19 cellular contexts compared by ENCODE assay signal in the genomic region with DNA sequence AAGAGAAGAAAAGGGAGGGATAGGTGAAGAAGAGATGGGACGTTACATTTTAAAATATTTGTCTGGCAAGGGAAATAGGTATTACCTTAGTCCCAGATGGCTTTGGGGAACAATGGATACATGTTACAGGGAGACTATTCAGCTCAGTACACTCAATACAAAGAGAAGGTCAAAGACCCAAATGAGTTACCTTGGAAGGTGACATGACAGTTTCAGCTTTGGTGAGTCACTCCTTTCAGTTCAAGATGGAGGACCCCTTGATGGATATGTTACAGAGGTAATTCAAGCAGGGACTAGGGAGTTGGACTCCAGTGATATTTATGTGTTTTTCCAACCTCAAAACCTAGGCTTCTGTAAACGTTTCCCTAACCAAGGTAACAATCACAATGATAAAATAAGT. TPM values are rescaled to one million over a fixed set of nuclear protein-coding genes. Genes with fewer than 3 reads are reported as not detected.
DNase-seq lines count a peak whose midpoint lies in the region; ATAC-seq lines count a peak whose summit lies in the region.
"Had no signal": no experiment of that assay in that cellular context is flagged by ENCODE, and none has a peak within 500 bp of the region (broad histone marks: within the 10 kb centered on the region; RNA-seq: fewer than 3 reads in every experiment).

No MANE protein-coding gene starts in this region.

- POLR2A ChIA-PET in naive thymus-derived CD8-positive, alpha-beta T cell (lab: Charles Lee) = no interaction called here

- peaks cover 4% of the 10 kb centered on the region for H3K9me3 Mint-ChIP-seq in activated CD4-positive, alpha-beta T cell treated with anti-CD3 and anti-CD28 coated beads, Interleukin-2, amount 10 ng/mL, durations not matched to agents 24 days and 14 days
- H3K9me3 Mint-ChIP-seq in activated naive CD4-positive, alpha-beta T cell treated with anti-CD3 and anti-CD28 coated beads, Interleukin-2, amount 50 U/mL, for 24 hours = peaks cover 5% of the 10 kb centered on the region
- H3K9me3 Mint-ChIP-seq in activated T-helper 2 cell treated with anti-CD3 and anti-CD28 coated beads, Interferon-gamma antibody, Interleukin-2, Interleukin-4, amounts not matched to agents 10 μg/mL and 5 μg/mL and 100 μg/mL, durations not matched to agents 14 hours and 24 hours and 36 hours = peaks cover 19% of the 10 kb centered on the region
- peaks cover 10% of the 10 kb centered on the region for H3K9me3 Mint-ChIP-seq in stimulated activated naive CD8-positive, alpha-beta T cell treated with anti-CD3 and anti-CD28 coated beads, Interleukin-15, Interleukin-2, amounts not matched to agents 100 ng/mL and 50 ng/mL, for 24 hours
- H3K9me3 Mint-ChIP-seq in naive thymus-derived CD8-positive, alpha-beta T cell = peaks cover 0 to 20% (median 3%) of the 10 kb centered on the region in 9 donors
- H3K9me3 Mint-ChIP-seq: H9 had no signal

- no peak for ATAC-seq in naive thymus-derived CD8-positive, alpha-beta T cell
- ATAC-seq: HepG2 had no signal

- H3K36me3 Mint-ChIP-seq in activated CD4-positive, alpha-beta T cell treated with anti-CD3 and anti-CD28 coated beads, Interleukin-2, amount 10 ng/mL, durations not matched to agents 24 days and 14 days (ENCODE audit: low read depth) = peaks cover 67% of the 10 kb centered on the region
- peaks cover 26% of the 10 kb centered on the region for H3K36me3 Mint-ChIP-seq in activated naive CD4-positive, alpha-beta T cell treated with anti-CD3 and anti-CD28 coated beads, Interleukin-2, amount 50 U/mL, for 24 hours
- H3K36me3 Mint-ChIP-seq in activated T-helper 2 cell treated with anti-CD3 and anti-CD28 coated beads, Interferon-gamma antibody, Interleukin-2, Interleukin-4, amounts not matched to agents 10 μg/mL and 5 μg/mL and 100 μg/mL, durations not matched to agents 14 hours and 24 hours and 36 hours (ENCODE audit: low read depth) = peaks cover 76% of the 10 kb centered on the region
- peaks cover 64% of the 10 kb centered on the region for H3K36me3 Mint-ChIP-seq in stimulated activated naive CD8-positive, alpha-beta T cell treated with anti-CD3 and anti-CD28 coated beads, Interleukin-15, Interleukin-2, amounts not matched to agents 100 ng/mL and 50 ng/mL, for 24 hours (ENCODE audit: low read depth)
- H3K36me3 Mint-ChIP-seq in naive thymus-derived CD8-positive, alpha-beta T cell = peaks cover 20 to 67% (median 35%) of the 10 kb centered on the region in 3 donors

- peaks cover 25% of the 10 kb centered on the region for H3K4me1 Mint-ChIP-seq in activated CD4-positive, alpha-beta T cell treated with anti-CD3 and anti-CD28 coated beads, Interleukin-2, amount 10 ng/mL, durations not matched to agents 24 days and 14 days
- H3K4me1 Mint-ChIP-seq in activated naive CD4-positive, alpha-beta T cell treated with anti-CD3 and anti-CD28 coated beads, Interleukin-2, amount 50 U/mL, for 24 hours = peaks cover 40% of the 10 kb centered on the region
- H3K4me1 Mint-ChIP-seq in activated T-helper 2 cell treated with anti-CD3 and anti-CD28 coated beads, Interferon-gamma antibody, Interleukin-2, Interleukin-4, amounts not matched to agents 10 μg/mL and 5 μg/mL and 100 μg/mL, durations not matched to agents 14 hours and 24 hours and 36 hours (ENCODE audit: low read depth) = peaks cover 28% of the 10 kb centered on the region
- peaks cover 55% of the 10 kb centered on the region for H3K4me1 Mint-ChIP-seq in stimulated activated naive CD8-positive, alpha-beta T cell treated with anti-CD3 and anti-CD28 coated beads, Interleukin-15, Interleukin-2, amounts not matched to agents 100 ng/mL and 50 ng/mL, for 24 hours (ENCODE audit: low read depth)
- peaks cover 10 to 46% (median 36%) of the 10 kb centered on the region in 4 donors for H3K4me1 Mint-ChIP-seq in naive thymus-derived CD8-positive, alpha-beta T cell

- intact Hi-C loops in activated CD4-positive, alpha-beta T cell treated with anti-CD3 and anti-CD28 coated beads, Interleukin-2, amount 10 ng/mL, durations not matched to agents 24 days and 14 days (cut with micrococcal nuclease) = loop anchor here (10.0 kb wide), 1 partner anchor 318 kb away; no protein-coding TSS in a partner anchor
- intact Hi-C loops in activated T-helper 2 cell treated with anti-CD3 and anti-CD28 coated beads, Interferon-gamma antibody, Interleukin-2, Interleukin-4, amounts not matched to agents 10 μg/mL and 5 μg/mL and 100 μg/mL, durations not matched to agents 14 hours and 24 hours and 36 hours (cut with micrococcal nuclease) = loop anchor here (10.0 kb wide), 1 partner anchor 318 kb away; no protein-coding TSS in a partner anchor

- H3K4me3 Mint-ChIP-seq in activated CD4-positive, alpha-beta T cell treated with anti-CD3 and anti-CD28 coated beads, Interleukin-2, amount 10 ng/mL, durations not matched to agents 24 days and 14 days = no peak overlapping the region
- peak overlapping the region; percentile 41 for H3K4me3 Mint-ChIP-seq in activated naive CD4-positive, alpha-beta T cell treated with anti-CD3 and anti-CD28 coated beads, Interleukin-2, amount 50 U/mL, for 24 hours
- H3K4me3 Mint-ChIP-seq in activated T-helper 2 cell treated with anti-CD3 and anti-CD28 coated beads, Interferon-gamma antibody, Interleukin-2, Interleukin-4, amounts not matched to agents 10 μg/mL and 5 μg/mL and 100 μg/mL, durations not matched to agents 14 hours and 24 hours and 36 hours (ENCODE audit: low read depth) = no peak overlapping the region
- peak overlapping the region; percentile 55 for H3K4me3 Mint-ChIP-seq in stimulated activated naive CD8-positive, alpha-beta T cell treated with anti-CD3 and anti-CD28 coated beads, Interleukin-15, Interleukin-2, amounts not matched to agents 100 ng/mL and 50 ng/mL, for 24 hours
- H3K4me3 Mint-ChIP-seq in naive thymus-derived CD8-positive, alpha-beta T cell = peak overlapping the region in 2 of 10 donors; percentile 12 to 51
- H3K4me3 Mint-ChIP-seq: B cell, H9 had no signal

- no peaks in the 10 kb centered on the region for H3K27me3 Mint-ChIP-seq in activated CD4-positive, alpha-beta T cell treated with anti-CD3 and anti-CD28 coated beads, Interleukin-2, amount 10 ng/mL, durations not matched to agents 24 days and 14 days
- no peaks in the 10 kb centered on the region for H3K27me3 Mint-ChIP-seq in activated naive CD4-positive, alpha-beta T cell treated with anti-CD3 and anti-CD28 coated beads, Interleukin-2, amount 50 U/mL, for 24 hours
- H3K27me3 Mint-ChIP-seq in activated T-helper 2 cell treated with anti-CD3 and anti-CD28 coated beads, Interferon-gamma antibody, Interleukin-2, Interleukin-4, amounts not matched to agents 10 μg/mL and 5 μg/mL and 100 μg/mL, durations not matched to agents 14 hours and 24 hours and 36 hours (ENCODE audit: low read depth) = no peaks in the 10 kb centered on the region
- H3K27me3 Mint-ChIP-seq in stimulated activated naive CD8-positive, alpha-beta T cell treated with anti-CD3 and anti-CD28 coated beads, Interleukin-15, Interleukin-2, amounts not matched to agents 100 ng/mL and 50 ng/mL, for 24 hours = no peaks in the 10 kb centered on the region
- H3K27me3 Mint-ChIP-seq in naive thymus-derived CD8-positive, alpha-beta T cell = no peaks in the 10 kb centered on the region
- H3K27me3 Mint-ChIP-seq: B cell had no signal

- peak overlapping the region; percentile 76 for H3K27ac Mint-ChIP-seq in activated CD4-positive, alpha-beta T cell treated with anti-CD3 and anti-CD28 coated beads, Interleukin-2, amount 10 ng/mL, durations not matched to agents 24 days and 14 days
- peak overlapping the region; percentile 71 for H3K27ac Mint-ChIP-seq in activated naive CD4-positive, alpha-beta T cell treated with anti-CD3 and anti-CD28 coated beads, Interleukin-2, amount 50 U/mL, for 24 hours
- H3K27ac Mint-ChIP-seq in activated T-helper 2 cell treated with anti-CD3 and anti-CD28 coated beads, Interferon-gamma antibody, Interleukin-2, Interleukin-4, amounts not matched to agents 10 μg/mL and 5 μg/mL and 100 μg/mL, durations not matched to agents 14 hours and 24 hours and 36 hours = peak overlapping the region; percentile 20
- peak overlapping the region; percentile 81 for H3K27ac Mint-ChIP-seq in stimulated activated naive CD8-positive, alpha-beta T cell treated with anti-CD3 and anti-CD28 coated beads, Interleukin-15, Interleukin-2, amounts not matched to agents 100 ng/mL and 50 ng/mL, for 24 hours
- peak overlapping the region in 1 of 10 donors; percentile 19 for H3K27ac Mint-ChIP-seq in naive thymus-derived CD8-positive, alpha-beta T cell
- H3K27ac Mint-ChIP-seq: B cell, H9 had no signal

- no peak for DNase-seq in activated CD4-positive, alpha-beta T cell treated with anti-CD3 and anti-CD28 coated beads, Interleukin-2, amount 10 ng/mL, durations not matched to agents 24 days and 14 days
- DNase-seq in activated CD4-positive, alpha-beta T cell treated with anti-CD3 and anti-CD28 coated beads, Interleukin-2, amount 50 U/mL, for 1 hour = no peak
- DNase-seq in activated naive CD4-positive, alpha-beta T cell (lab: John Stamatoyannopoulos, UW) = no peak
- no peak for DNase-seq in activated T-helper 2 cell treated with anti-CD3 and anti-CD28 coated beads, Interferon-gamma antibody, Interleukin-2, Interleukin-4, amounts not matched to agents 10 μg/mL and 5 μg/mL and 100 μg/mL, durations not matched to agents 14 hours and 24 hours and 36 hours (ENCODE audit: low spot score)
- no peak for DNase-seq in central memory CD4-positive, alpha-beta T cell
- DNase-seq in naive thymus-derived CD8-positive, alpha-beta T cell = no peak
- DNase-seq: Caco-2, DMS153, GF-D8, H9, KBM-7, NCI-H1105 treated with DMSO at 0.1 percent for 48 hours, NCI-H1694, NCI-H510A, NCI-H748 treated with DMSO at 0.1 percent for 48 hours had no signal

RNA-seq across cellular contexts. Expression of gene NOA1, which starts 5.0 kb away (rescaled TPM):
- 17.7 and 18.5 TPM in 2 replicates for total RNA-seq in activated CD4-positive, alpha-beta T cell treated with anti-CD3 and anti-CD28 coated beads, Interleukin-2, amount 10 ng/mL, durations not matched to agents 24 days and 14 days
- 16.5 and 18.1 TPM in 2 replicates for total RNA-seq in activated T-helper 2 cell treated with anti-CD3 and anti-CD28 coated beads, Interferon-gamma antibody, Interleukin-2, Interleukin-4, amounts not matched to agents 10 μg/mL and 5 μg/mL and 100 μg/mL, durations not matched to agents 14 hours and 24 hours and 36 hours
- total RNA-seq in naive thymus-derived CD8-positive, alpha-beta T cell = 10 to 100 TPM; 21.5 to 23.8 TPM
- polyA plus RNA-seq in naive thymus-derived CD8-positive, alpha-beta T cell = 10 to 100 TPM; 17.8 to 24.6 (median 20.6) TPM

RNA-seq across cellular contexts. Expression of gene POLR2B, which starts 6.3 kb away (rescaled TPM):
- total RNA-seq in activated CD4-positive, alpha-beta T cell treated with anti-CD3 and anti-CD28 coated beads, Interleukin-2, amount 10 ng/mL, durations not matched to agents 24 days and 14 days = 154 and 158 TPM in 2 replicates
- 153 and 155 TPM in 2 replicates for total RNA-seq in activated T-helper 2 cell treated with anti-CD3 and anti-CD28 coated beads, Interferon-gamma antibody, Interleukin-2, Interleukin-4, amounts not matched to agents 10 μg/mL and 5 μg/mL and 100 μg/mL, durations not matched to agents 14 hours and 24 hours and 36 hours
- 100 to 1,000 TPM; 120 to 138 TPM for total RNA-seq in naive thymus-derived CD8-positive, alpha-beta T cell
- 10 to 100 TPM; 45.5 to 64.5 (median 45.7) TPM for polyA plus RNA-seq in naive thymus-derived CD8-positive, alpha-beta T cell

Comparison
In these comparisons a context has a peak if more than half of its experiments do, and no peak if none do; other contexts are left out.
1. H3K4me3 Mint-ChIP-seq: peak in activated naive CD4-positive, alpha-beta T cell treated with anti-CD3 and anti-CD28 coated beads, Interleukin-2, amount 50 U/mL, for 24 hours (single experiment) and stimulated activated naive CD8-positive, alpha-beta T cell treated with anti-CD3 and anti-CD28 coated beads, Interleukin-15, Interleukin-2, amounts not matched to agents 100 ng/mL and 50 ng/mL, for 24 hours (single experiment); none in activated CD4-positive, alpha-beta T cell treated with anti-CD3 and anti-CD28 coated beads, Interleukin-2, amount 10 ng/mL, durations not matched to agents 24 days and 14 days (single experiment) and activated T-helper 2 cell treated with anti-CD3 and anti-CD28 coated beads, Interferon-gamma antibody, Interleukin-2, Interleukin-4, amounts not matched to agents 10 μg/mL and 5 μg/mL and 100 μg/mL, durations not matched to agents 14 hours and 24 hours and 36 hours (single experiment).